Comparison of ENCODE assay signal across 16 cellular contexts in the genomic region with DNA sequence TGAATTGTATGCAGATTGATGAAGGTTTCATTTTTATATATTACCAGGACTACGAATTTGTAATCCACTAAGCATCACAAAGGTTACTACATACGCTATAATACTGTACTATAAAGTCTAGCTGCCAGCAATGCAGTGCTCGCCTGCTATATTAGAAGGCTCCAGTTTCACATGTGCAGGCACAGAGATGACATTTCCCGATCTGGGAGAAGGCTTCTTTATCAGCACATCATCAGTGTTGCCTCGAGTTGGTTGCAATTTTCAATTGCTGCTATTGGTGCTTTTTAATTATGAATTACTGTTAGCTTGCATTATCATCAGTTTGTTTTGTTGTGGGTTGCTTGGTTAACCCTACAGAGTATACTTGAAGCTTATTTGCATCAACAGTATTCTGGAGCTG.
DNase-seq lines count a peak whose midpoint lies in the region; ATAC-seq and TF ChIP-seq lines count a peak whose summit lies in the region.
"Had no signal": no experiment of that assay in that cellular context is flagged by ENCODE, and none has a peak within 500 bp of the region (broad histone marks: within the 10 kb centered on the region; RNA-seq: fewer than 3 reads in every experiment).

No MANE protein-coding gene starts in this region.

- peak overlapping the region; percentile 92 for H3K18ac ChIP-seq in IMR-90 (ENCODE audit: low read depth, low read length)

- peaks cover 8 to 50% of the 10 kb centered on the region in 2 experiments; a peak in 3 of 4 replicates for H3K79me1 ChIP-seq in IMR-90 (ENCODE audit: low read depth in 1 of 2, low read length in 2 of 2)

- peak overlapping the region; percentile 16; the same call in 1 of the 2 replicates for H3K9ac ChIP-seq in IMR-90 (ENCODE audit: low read depth, low read length)
- H3K9ac ChIP-seq in muscle layer of colon (ENCODE audit: low read length), result no peak overlapping the region

- DNase-seq in IMR-90 (no peak), NCI-H526 (lab: John Stamatoyannopoulos, UW) (peak; percentile 48 to 63), T-helper 17 cell (no peak)
- DNase-seq in activated naive CD4-positive, alpha-beta T cell treated with anti-CD3 and anti-CD28 coated beads for 36 hours, result no peak
- DNase-seq: C1 segment of cervical spinal cord; Calu3; CD4-positive, alpha-beta memory T cell; COR-L47; DMS53; DMS79 treated with DMSO at 0.1 percent for 48 hours; GF-D8; H7; HCEC 1CT had no signal

- H2AFZ ChIP-seq in IMR-90 (replicated peaks; ENCODE audit: low read length, poor library complexity), result no peak overlapping the region
- H2AFZ ChIP-seq: GM23248 had no signal

- H3K9me3 Mint-ChIP-seq in activated naive CD4-positive, alpha-beta T cell treated with anti-CD3 and anti-CD28 coated beads for 36 hours, result no peaks in the 10 kb centered on the region
- H3K9me3 Mint-ChIP-seq: CD4-positive, alpha-beta memory T cell had no signal

- peak overlapping the region; percentile 48; the same call in 1 of the 2 replicates for H2BK20ac ChIP-seq in IMR-90 (ENCODE audit: low read depth, low read length)

- H2AK9ac ChIP-seq in IMR-90 (replicated peaks; ENCODE audit: low read depth, low read length, poor library complexity), result no peak overlapping the region

- H3K9me1 ChIP-seq in IMR-90 (ENCODE audit: insufficient read depth, low read length), result peaks cover 39% of the 10 kb centered on the region

- no peak for TF ChIP-seq POLR2A in IMR-90 (IDR thresholded peaks at IDR 0.05; ENCODE audit: low read depth, low read length)

- no peaks in the 10 kb centered on the region for H3K36me3 Mint-ChIP-seq in activated naive CD4-positive, alpha-beta T cell treated with anti-CD3 and anti-CD28 coated beads for 36 hours (ENCODE audit: low read depth)
- no peaks in the 10 kb centered on the region for H3K36me3 Mint-ChIP-seq in T-helper 17 cell (ENCODE audit: low read depth)
- H3K36me3 Mint-ChIP-seq: CD4-positive, alpha-beta memory T cell had no signal

- no peak overlapping the region for H3K4me3 Mint-ChIP-seq in activated naive CD4-positive, alpha-beta T cell treated with anti-CD3 and anti-CD28 coated beads for 36 hours
- H3K4me3 Mint-ChIP-seq in T-helper 17 cell, result no peak overlapping the region
- H3K4me3 Mint-ChIP-seq: CD4-positive, alpha-beta memory T cell had no signal

- 83% methylated on average over 1 of the region's 5 CpGs; no CpG with 5 or more reads in 1 of the 2 experiments for WGBS in IMR-90 (ENCODE audit: extremely low coverage in 2 of 2, insufficient read length in 1 of 2), 2 experiments

- ATAC-seq in IMR-90 (ENCODE audit: low read depth), result no peak
- ATAC-seq in GM21723 (IDR thresholded peaks at IDR 0.05; ENCODE audit: unreplicated experiment), result no peak
- no peak for ATAC-seq in T-helper 17 cell

- peak overlapping the region; percentile 87; the same call in 1 of the 2 replicates for H2BK120ac ChIP-seq in IMR-90 (ENCODE audit: low read depth, low read length)

- H3K23ac ChIP-seq in IMR-90 (ENCODE audit: low read depth, low read length), result peak overlapping the region; percentile 50; the same call in 1 of the 2 replicates

- H3K36me3 ChIP-seq in IMR-90 (ENCODE audit: control insufficient read depth, insufficient read depth, low read length) (peaks cover 22% of the 10 kb centered on the region), muscle layer of colon (ENCODE audit: insufficient read depth, low read length) (peaks cover 21% of the 10 kb centered on the region)

- H3K9me3 ChIP-seq in IMR-90 (ENCODE audit: control insufficient read depth, insufficient read depth, low read length) (no peaks in the 10 kb centered on the region), muscle layer of colon (ENCODE audit: low read length) (no peaks in the 10 kb centered on the region), T-helper 17 cell (ENCODE audit: control insufficient read depth, low read length, poor library complexity, severe bottlenecking) (no peaks in the 10 kb centered on the region)

- H3K4me2 ChIP-seq in IMR-90 (ENCODE audit: low read depth, low read length), result 0 out of 2 replicates have a peak overlapping the region, but pooled peaks have one; percentile 4

- H3K27me3 ChIP-seq in IMR-90 (ENCODE audit: control insufficient read depth, insufficient read depth, low read length) (no peaks in the 10 kb centered on the region), muscle layer of colon (ENCODE audit: control insufficient read depth in 1 of 2, insufficient read depth in 2 of 2, low read length in 2 of 2) (no peaks in the 10 kb centered on the region)

- peak overlapping the region; percentile 80 for H4K5ac ChIP-seq in IMR-90 (ENCODE audit: low read depth, low read length)

- H3K27me3 Mint-ChIP-seq in activated naive CD4-positive, alpha-beta T cell treated with anti-CD3 and anti-CD28 coated beads for 36 hours (ENCODE audit: low read depth), result peaks cover 2% of the 10 kb centered on the region
- peaks cover 11% of the 10 kb centered on the region for H3K27me3 Mint-ChIP-seq in T-helper 17 cell

- no peak for TF ChIP-seq RAD21 in IMR-90 (IDR thresholded peaks at IDR 0.05; ENCODE audit: low read length)

- no peak overlapping the region for H3K56ac ChIP-seq in IMR-90 (ENCODE audit: extremely low read depth, insufficient read depth, low read length)

- H3K4me3 ChIP-seq in IMR-90 (ENCODE audit: insufficient read depth, low read depth, low read length) (no peak overlapping the region), muscle layer of colon (ENCODE audit: low read depth in 1 of 2, low read length in 2 of 2) (no peak overlapping the region)
- H3K4me3 ChIP-seq: GM23248 had no signal

- H4K91ac ChIP-seq in IMR-90 (ENCODE audit: insufficient read depth, low read depth, low read length), result peak overlapping the region; percentile 36; the same call in 1 of the 2 replicates

- no peak for TF ChIP-seq CTCF in IMR-90 (conservative IDR thresholded peaks at IDR 0.05; ENCODE audit: low read depth, low read length)

- intact Hi-C loops in IMR-90 (cut with micrococcal nuclease), result no loop called here
- intact Hi-C loops in activated naive CD4-positive, alpha-beta T cell treated with anti-CD3 and anti-CD28 coated beads for 36 hours (cut with micrococcal nuclease), result no loop called here

- H3K14ac ChIP-seq in IMR-90 (replicated peaks; ENCODE audit: low read depth, low read length), result peak overlapping the region; percentile 55; the same call in 1 of the 2 replicates

- peak overlapping the region; percentile 8 for H2BK5ac ChIP-seq in IMR-90 (ENCODE audit: low read depth, low read length, poor library complexity, severe bottlenecking)

- in situ Hi-C loops in IMR-90 (cut with MboI; ENCODE audit: low sequenced_read_pairs), result loop anchor here (10.0 kb wide), 1 partner anchor 374 kb away; no protein-coding TSS in a partner anchor

- CTCF ChIA-PET in IMR-90 (lab: Yijun Ruan, JAX), result no interaction called here
- CTCF ChIA-PET in activated naive CD4-positive, alpha-beta T cell treated with anti-CD3 and anti-CD28 coated beads for 36 hours (lab: Charles Lee), result no interaction called here

- H3K4me1 Mint-ChIP-seq in activated naive CD4-positive, alpha-beta T cell treated with anti-CD3 and anti-CD28 coated beads for 36 hours (ENCODE audit: low read depth), result no peaks in the 10 kb centered on the region
- no peaks in the 10 kb centered on the region for H3K4me1 Mint-ChIP-seq in T-helper 17 cell
- H3K4me1 Mint-ChIP-seq: CD4-positive, alpha-beta memory T cell had no signal

- peak overlapping the region; percentile 57; the same call in 1 of the 2 replicates for H3K4ac ChIP-seq in IMR-90 (ENCODE audit: low read depth, low read length)

- POLR2A ChIA-PET in IMR-90 (lab: Charles Lee; ENCODE audit: unreplicated experiment), result no interaction called here

- 0 out of 3 replicates have a peak overlapping the region, but pooled peaks have one; percentile 2 for H2BK15ac ChIP-seq in IMR-90 (ENCODE audit: low read depth, low read length)

- H4K8ac ChIP-seq in IMR-90 (ENCODE audit: low read depth in 2 of 2, low read length in 2 of 2), result peak overlapping the region; percentile 43 to 68; a peak in 3 of 4 replicates

- H3K4me1 ChIP-seq in IMR-90 (ENCODE audit: control insufficient read depth, insufficient read depth, low read length), result peaks cover 25% of the 10 kb centered on the region
- peaks cover 12% of the 10 kb centered on the region for H3K4me1 ChIP-seq in muscle layer of colon (ENCODE audit: insufficient read depth, low read length)

- H2AK5ac ChIP-seq in IMR-90 (ENCODE audit: low read depth, low read length), result 0 out of 2 replicates have a peak overlapping the region, but pooled peaks have one; percentile 45

- H3K27ac Mint-ChIP-seq in activated naive CD4-positive, alpha-beta T cell treated with anti-CD3 and anti-CD28 coated beads for 36 hours, result no peak overlapping the region
- no peak overlapping the region for H3K27ac Mint-ChIP-seq in T-helper 17 cell
- H3K27ac Mint-ChIP-seq: CD4-positive, alpha-beta memory T cell had no signal

- peak overlapping the region; percentile 80; the same call in 1 of the 2 replicates for H3K27ac ChIP-seq in IMR-90 (ENCODE audit: insufficient read depth, low read length)
- peak overlapping the region; percentile 80 for H3K27ac ChIP-seq in muscle layer of colon (ENCODE audit: low read depth, low read length)

- dilution Hi-C loops in IMR-90 (cut with HindIII; ENCODE audit: low sequenced_read_pairs, unreplicated experiment), result no loop called here

- BruUV-seq in IMR-90 (replicated peaks; lab: Mats Ljungman, UMichigan), result no TSS peak

- H4K20me1 ChIP-seq in IMR-90 (ENCODE audit: insufficient read depth, low read length), result peaks cover 7% of the 10 kb centered on the region; the same call in 1 of the 2 replicates

TF ChIP-seq in IMR-90, 13 proteins besides CTCF, POLR2A, EP300 and RAD21 (continues in another document):
- TF ChIP-seq MXI1 (IDR thresholded peaks at IDR 0.05; ENCODE audit: borderline replicate concordance, low read depth, low read length) (no peak), MAFK (IDR thresholded peaks at IDR 0.05; ENCODE audit: low read depth, low read length) (no peak), BHLHE40 (IDR thresholded peaks at IDR 0.05; ENCODE audit: low read depth, low read length) (no peak), CHD1 (IDR thresholded peaks at IDR 0.05; ENCODE audit: low read depth, low read length) (no peak), FOS (IDR thresholded peaks at IDR 0.05; ENCODE audit: low read depth, low read length) (no peak), MAZ (IDR thresholded peaks at IDR 0.05; ENCODE audit: borderline replicate concordance, low read depth, low read length) (no peak), SMC3 (IDR thresholded peaks at IDR 0.05; ENCODE audit: low read depth, low read length) (no peak), RFX5 (IDR thresholded peaks at IDR 0.05; ENCODE audit: low read depth, low read length) (no peak)
- TF ChIP-seq, protein P1, sequence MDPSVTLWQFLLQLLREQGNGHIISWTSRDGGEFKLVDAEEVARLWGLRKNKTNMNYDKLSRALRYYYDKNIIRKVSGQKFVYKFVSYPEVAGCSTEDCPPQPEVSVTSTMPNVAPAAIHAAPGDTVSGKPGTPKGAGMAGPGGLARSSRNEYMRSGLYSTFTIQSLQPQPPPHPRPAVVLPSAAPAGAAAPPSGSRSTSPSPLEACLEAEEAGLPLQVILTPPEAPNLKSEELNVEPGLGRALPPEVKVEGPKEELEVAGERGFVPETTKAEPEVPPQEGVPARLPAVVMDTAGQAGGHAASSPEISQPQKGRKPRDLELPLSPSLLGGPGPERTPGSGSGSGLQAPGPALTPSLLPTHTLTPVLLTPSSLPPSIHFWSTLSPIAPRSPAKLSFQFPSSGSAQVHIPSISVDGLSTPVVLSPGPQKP (IDR thresholded peaks at IDR 0.05; ENCODE audit: borderline replicate concordance, low read depth, low read length), result no peak

Comparison
In these comparisons a context has a peak if more than half of its experiments do, and no peak if none do; other contexts are left out.
1. DNase-seq: peak in NCI-H526 (2 of 2); none in IMR-90 (single experiment), activated naive CD4-positive, alpha-beta T cell treated with anti-CD3 and anti-CD28 coated beads for 36 hours (single experiment) and T-helper 17 cell (0 of 3).